9 cellular contexts compared by ENCODE assay signal in genomic region chr6:158630944-158631616, GRCh38. TPM values are rescaled to one million over a fixed set of nuclear protein-coding genes. Genes with fewer than 3 reads are reported as not detected.
DNase-seq lines count a peak whose midpoint lies in the region; ATAC-seq, FAIRE-seq and TF ChIP-seq lines count a peak whose summit lies in the region.
"Had no signal": no experiment of that assay in that cellular context is flagged by ENCODE, and none has a peak within 500 bp of the region (broad histone marks: within the 10 kb centered on the region; RNA-seq: fewer than 3 reads in every experiment).

No MANE protein-coding gene starts in this region.

- H3K4me3 ChIP-seq in CD8-positive, alpha-beta T cell (ENCODE audit: low read depth, low read length) = no peak overlapping the region
- H3K4me3 ChIP-seq in fibroblast of villous mesenchyme (ENCODE audit: low read depth, low read length) (no peak overlapping the region), ovary (no peak overlapping the region), BE2C (ENCODE audit: low read depth, low read length) (no peak overlapping the region)

- peak in 1 of 7 experiments; percentile 47 for DNase-seq in CD8-positive, alpha-beta T cell
- DNase-seq in activated CD8-positive, alpha-beta memory T cell treated with anti-CD3 and anti-CD28 coated beads, Interleukin-2, amount 10 ng/mL, durations not matched to agents 7 days and 5 days = peak; percentile 39
- DNase-seq in fibroblast of villous mesenchyme (ENCODE audit: low read depth) (peak; percentile 49), ovary (peak; percentile 50 to 80 (median 59)), NCI-H1436 treated with DMSO at 0.1 percent for 48 hours (lab: John Stamatoyannopoulos, UW) (no peak), BE2C (no peak), urothelium cell line (ENCODE audit: low spot score) (no peak)
- DNase-seq: SHP77 treated with DMSO at 0.1 percent for 48 hours had no signal

- H3K27me3 ChIP-seq in CD8-positive, alpha-beta T cell (ENCODE audit: insufficient read depth, low read length) = no peaks in the 10 kb centered on the region
- no peaks in the 10 kb centered on the region for H3K27me3 ChIP-seq in ovary
- no peaks in the 10 kb centered on the region for H3K27me3 ChIP-seq in BE2C

- no peaks in the 10 kb centered on the region for H3K9me3 ChIP-seq in CD8-positive, alpha-beta T cell (ENCODE audit: low read length)
- no peaks in the 10 kb centered on the region for H3K9me3 ChIP-seq in ovary
- no peaks in the 10 kb centered on the region for H3K9me3 ChIP-seq in BE2C

- TF ChIP-seq POLR2A in ovary (IDR thresholded peaks at IDR 0.05) = no peak

- peaks cover 73% of the 10 kb centered on the region for H3K36me3 Mint-ChIP-seq in CD8-positive, alpha-beta T cell
- peaks cover 41% of the 10 kb centered on the region for H3K36me3 Mint-ChIP-seq in activated CD8-positive, alpha-beta memory T cell treated with anti-CD3 and anti-CD28 coated beads, Interleukin-2, amount 10 ng/mL, durations not matched to agents 7 days and 5 days

- CTCF ChIA-PET in CD8-positive, alpha-beta T cell (lab: Charles Lee) = interaction anchor here (0.9 to 5.7 kb wide), 4 partner anchors 11 to 60 kb away, joined by 3 to 45 read pairs (median 15); no protein-coding TSS in a partner anchor
- CTCF ChIA-PET in activated CD8-positive, alpha-beta memory T cell treated with anti-CD3 and anti-CD28 coated beads, Interleukin-2, amount 10 ng/mL, durations not matched to agents 7 days and 5 days (lab: Charles Lee) = interaction anchor here (0.8 to 2.4 kb wide), 3 partner anchors 11 to 417 kb away, joined by 3 to 7 read pairs (median 5); partner anchors contain the start of gene DYNLT1

- intact Hi-C loops in CD8-positive, alpha-beta T cell (cut with DNase I, micrococcal nuclease) = no loop called here
- intact Hi-C loops in ovary (cut with DNase I) = no loop called here

- peaks cover 34% of the 10 kb centered on the region for H3K36me3 ChIP-seq in CD8-positive, alpha-beta T cell (ENCODE audit: insufficient read depth, low read length)
- H3K36me3 ChIP-seq in ovary = no peaks in the 10 kb centered on the region
- H3K36me3 ChIP-seq in BE2C = peaks cover 45% of the 10 kb centered on the region

- peaks cover 48% of the 10 kb centered on the region for H3K4me1 Mint-ChIP-seq in CD8-positive, alpha-beta T cell (ENCODE audit: low read depth)
- peaks cover 42% of the 10 kb centered on the region for H3K4me1 Mint-ChIP-seq in activated CD8-positive, alpha-beta memory T cell treated with anti-CD3 and anti-CD28 coated beads, Interleukin-2, amount 10 ng/mL, durations not matched to agents 7 days and 5 days

- 40 to 50% (median 43%) methylated on average over 19 of the region's 19 CpGs for WGBS in ovary, 3 donors

- no peak for ATAC-seq in CD8-positive, alpha-beta T cell
- no peak for ATAC-seq in activated CD8-positive, alpha-beta memory T cell treated with anti-CD3 and anti-CD28 coated beads, Interleukin-2, amount 10 ng/mL, durations not matched to agents 7 days and 5 days
- ATAC-seq in HG03135 (IDR thresholded peaks at IDR 0.05; ENCODE audit: unreplicated experiment) = no peak

- TF ChIP-seq EP300 in ovary (IDR thresholded peaks at IDR 0.05) = no peak

- peaks cover 23% of the 10 kb centered on the region for H3K4me1 ChIP-seq in CD8-positive, alpha-beta T cell (ENCODE audit: insufficient read depth, low read length)
- H3K4me1 ChIP-seq in ovary (ENCODE audit: insufficient read depth) (peaks cover 27% of the 10 kb centered on the region), BE2C (peaks cover 13% of the 10 kb centered on the region)

- POLR2A ChIA-PET in CD8-positive, alpha-beta T cell (lab: Charles Lee) = no interaction called here

- no peak overlapping the region for H3K4me3 Mint-ChIP-seq in CD8-positive, alpha-beta T cell
- H3K4me3 Mint-ChIP-seq in activated CD8-positive, alpha-beta memory T cell treated with anti-CD3 and anti-CD28 coated beads, Interleukin-2, amount 10 ng/mL, durations not matched to agents 7 days and 5 days = no peak overlapping the region

- H3K27ac Mint-ChIP-seq in CD8-positive, alpha-beta T cell = peak overlapping the region; percentile 87
- peak overlapping the region; percentile 44 for H3K27ac Mint-ChIP-seq in activated CD8-positive, alpha-beta memory T cell treated with anti-CD3 and anti-CD28 coated beads, Interleukin-2, amount 10 ng/mL, durations not matched to agents 7 days and 5 days

- FAIRE-seq in urothelium cell line (lab: Jason Lieb, UNC) = no peak

- H3K27ac ChIP-seq in CD8-positive, alpha-beta T cell (ENCODE audit: low read depth, low read length) = no peak overlapping the region
- peak overlapping the region in 1 of 2 donors; percentile 72 for H3K27ac ChIP-seq in ovary

- no peaks in the 10 kb centered on the region for H3K9me3 Mint-ChIP-seq in CD8-positive, alpha-beta T cell
- H3K9me3 Mint-ChIP-seq in activated CD8-positive, alpha-beta memory T cell treated with anti-CD3 and anti-CD28 coated beads, Interleukin-2, amount 10 ng/mL, durations not matched to agents 7 days and 5 days (ENCODE audit: low read depth) = no peaks in the 10 kb centered on the region

- H3K27me3 Mint-ChIP-seq in CD8-positive, alpha-beta T cell (ENCODE audit: low read depth) = no peaks in the 10 kb centered on the region
- H3K27me3 Mint-ChIP-seq in activated CD8-positive, alpha-beta memory T cell treated with anti-CD3 and anti-CD28 coated beads, Interleukin-2, amount 10 ng/mL, durations not matched to agents 7 days and 5 days = no peaks in the 10 kb centered on the region

- no peak for TF ChIP-seq CTCF in CD8-positive, alpha-beta T cell (IDR thresholded peaks at IDR 0.05)
- TF ChIP-seq CTCF in fibroblast of villous mesenchyme (IDR thresholded peaks at IDR 0.05; ENCODE audit: insufficient read depth, low read depth, low read length) = no peak
- no peak for TF ChIP-seq CTCF in ovary (IDR thresholded peaks at IDR 0.05)
- no peak for TF ChIP-seq CTCF in BE2C (IDR thresholded peaks at IDR 0.05; ENCODE audit: low read depth, low read length)

RNA-seq across cellular contexts. Expression of gene DYNLT1, which starts 13.5 kb away (rescaled TPM):
- 100 to 1,000 TPM; 109 TPM for total RNA-seq in CD8-positive, alpha-beta T cell
- total RNA-seq in activated CD8-positive, alpha-beta memory T cell treated with anti-CD3 and anti-CD28 coated beads, Interleukin-2, amount 10 ng/mL, durations not matched to agents 7 days and 5 days = 100 to 1,000 TPM; 109 to 120 TPM
- 99.9 and 114 TPM in 2 replicates for total RNA-seq in fibroblast of villous mesenchyme
- total RNA-seq in ovary = 100 to 1,000 TPM in 4 of 7 donors, 10 to 100 TPM in 3; 50.0 to 115 (median 102) TPM
- 100 to 1,000 TPM; 114 to 217 TPM for polyA plus RNA-seq in ovary
- 122 TPM for polyA plus RNA-seq in BE2C (2012; ENCODE audit: insufficient read depth, insufficient read length, low read depth)

RNA-seq across cellular contexts. Expression of gene SYTL3, which starts 18.8 kb away (rescaled TPM):
- 10 to 100 TPM; 38.2 to 44.6 TPM for total RNA-seq in CD8-positive, alpha-beta T cell
- total RNA-seq in activated CD8-positive, alpha-beta memory T cell treated with anti-CD3 and anti-CD28 coated beads, Interleukin-2, amount 10 ng/mL, durations not matched to agents 7 days and 5 days = 100 to 1,000 TPM; 106 to 112 TPM
- total RNA-seq in fibroblast of villous mesenchyme = 1.3 and 1.7 TPM in 2 replicates
- total RNA-seq in ovary = 1 to 10 TPM; 1.7 to 7.8 (median 2.5) TPM
- polyA plus RNA-seq in ovary = 1 to 10 TPM; 1.9 to 3.3 TPM
- polyA plus RNA-seq in BE2C (2012; ENCODE audit: insufficient read depth, insufficient read length, low read depth) = 0.39 TPM

Comparison
In these comparisons a context has a peak if more than half of its experiments do, and no peak if none do; other contexts are left out.
1. DNase-seq: peak in activated CD8-positive, alpha-beta memory T cell treated with anti-CD3 and anti-CD28 coated beads, Interleukin-2, amount 10 ng/mL, durations not matched to agents 7 days and 5 days (single experiment), fibroblast of villous mesenchyme (single experiment) and ovary (5 of 5); none in NCI-H1436 treated with DMSO at 0.1 percent for 48 hours (single experiment), BE2C (single experiment) and urothelium cell line (single experiment).
2. RNA of gene SYTL3, which starts 18.8 kb away (total RNA-seq): 106 to 112 TPM in activated CD8-positive, alpha-beta memory T cell treated with anti-CD3 and anti-CD28 coated beads, Interleukin-2, amount 10 ng/mL, durations not matched to agents 7 days and 5 days and 38.2 to 44.6 TPM in CD8-positive, alpha-beta T cell; 1.7 to 7.8 TPM in ovary and 1.3 to 1.7 TPM in fibroblast of villous mesenchyme; every median in the first group is over 4 times any median in the second.